In genomic region chr12:104494137-104494815, GRCh38 we compare ENCODE assay signal across 8 cellular contexts. TPM values are rescaled to one million over a fixed set of nuclear protein-coding genes. Genes with fewer than 3 reads are reported as not detected.
DNase-seq lines count a peak whose midpoint lies in the region; ATAC-seq and TF ChIP-seq lines count a peak whose summit lies in the region.

No MANE protein-coding gene starts in this region.

- DNase-seq in T-helper 9 cell (peak; percentile 15), NCI-H526 treated with DMSO at 0.1 percent for 48 hours (lab: John Stamatoyannopoulos, UW) (no peak), type B pancreatic cell (ENCODE audit: extremely low spot score, unreplicated experiment) (no peak), GF-D8 (lab: John Stamatoyannopoulos, UW) (no peak)
- DNase-seq in central memory CD4-positive, alpha-beta T cell: peak; percentile 36

- H3K27me3 ChIP-seq in skeletal muscle tissue (ENCODE audit: control insufficient read depth in 3 of 3, insufficient read depth in 3 of 3, low read length in 3 of 3): no peaks in the 10 kb centered on the region

- H3K27me3 Mint-ChIP-seq in type B pancreatic cell: no peaks in the 10 kb centered on the region

- H3K4me3 ChIP-seq in skeletal muscle tissue (ENCODE audit: low read length in 3 of 3): peak overlapping the region in 1 of 3 donors; percentile 24

- H3K36me3 Mint-ChIP-seq in type B pancreatic cell: no peaks in the 10 kb centered on the region

- H3K27ac ChIP-seq in skeletal muscle tissue (ENCODE audit: low read depth, low read length): peak overlapping the region; percentile 52

- H3K4me1 ChIP-seq in skeletal muscle tissue (ENCODE audit: control insufficient read depth in 3 of 3, insufficient read depth in 3 of 3, low read length in 3 of 3): peaks cover 0 to 5% (median 3%) of the 10 kb centered on the region in 3 donors

- no peaks in the 10 kb centered on the region for H3K9me3 Mint-ChIP-seq in type B pancreatic cell

- H3K9ac ChIP-seq in skeletal muscle tissue (ENCODE audit: low read depth in 1 of 3, low read length in 3 of 3): no peak overlapping the region

- H3K27ac Mint-ChIP-seq in type B pancreatic cell: no peak overlapping the region

- no peak for TF ChIP-seq CTCF in type B pancreatic cell (conservative IDR thresholded peaks at IDR 0.05)

- ATAC-seq in GM19438 (IDR thresholded peaks at IDR 0.05; ENCODE audit: low read depth, unreplicated experiment) (peak; percentile 38), HG03565 (IDR thresholded peaks at IDR 0.05; ENCODE audit: unreplicated experiment) (no peak)

- peaks cover 39% of the 10 kb centered on the region for H3K4me1 Mint-ChIP-seq in type B pancreatic cell (ENCODE audit: unreplicated experiment)

- H3K9me3 ChIP-seq in skeletal muscle tissue (ENCODE audit: control insufficient read depth in 3 of 3, low read length in 3 of 3): no peaks in the 10 kb centered on the region

- no peak overlapping the region for H3K4me3 Mint-ChIP-seq in type B pancreatic cell

- H3K36me3 ChIP-seq in skeletal muscle tissue (ENCODE audit: control insufficient read depth in 3 of 3, insufficient read depth in 3 of 3, low read length in 3 of 3): no peaks in the 10 kb centered on the region

RNA-seq across cellular contexts. Expression of gene CHST11, which starts 37.5 kb away (rescaled TPM):
- total RNA-seq in skeletal muscle tissue: 2.1 TPM
- total RNA-seq in type B pancreatic cell (ENCODE audit: low replicate concordance): 15.5 and 27.2 TPM in 2 replicates

Comparison
In these comparisons a context has a peak if more than half of its experiments do, and no peak if none do; other contexts are left out.
1. DNase-seq: peak in T-helper 9 cell (single experiment) and central memory CD4-positive, alpha-beta T cell (single experiment); none in NCI-H526 treated with DMSO at 0.1 percent for 48 hours (single experiment), type B pancreatic cell (single experiment) and GF-D8 (single experiment).